8 cellular contexts compared by ENCODE assay signal in genomic region chr12:121799842-121800693, GRCh38. TPM values are rescaled to one million over a fixed set of nuclear protein-coding genes. Genes with fewer than 3 reads are reported as not detected.
DNase-seq lines count a peak whose midpoint lies in the region; ATAC-seq and TF ChIP-seq lines count a peak whose summit lies in the region.

No MANE protein-coding gene starts in this region.

- peaks cover 46% of the 10 kb centered on the region for H3K36me3 Mint-ChIP-seq in activated CD4-positive, alpha-beta memory T cell treated with anti-CD3 and anti-CD28 coated beads, Interleukin-2, amount 10 ng/mL, durations not matched to agents 7 days and 5 days (ENCODE audit: low read depth)

- no peaks in the 10 kb centered on the region for H3K9me3 ChIP-seq in lower lobe of right lung

- H3K36me3 ChIP-seq in lower lobe of right lung: peaks cover 31% of the 10 kb centered on the region

- H3K9me3 Mint-ChIP-seq in activated CD4-positive, alpha-beta memory T cell treated with anti-CD3 and anti-CD28 coated beads, Interleukin-2, amount 10 ng/mL, durations not matched to agents 7 days and 5 days: no peaks in the 10 kb centered on the region

- peak overlapping the region; percentile 84 for H3K4me3 Mint-ChIP-seq in activated CD4-positive, alpha-beta memory T cell treated with anti-CD3 and anti-CD28 coated beads, Interleukin-2, amount 10 ng/mL, durations not matched to agents 7 days and 5 days

- peak overlapping the region; percentile 92 for H3K27ac Mint-ChIP-seq in activated CD4-positive, alpha-beta memory T cell treated with anti-CD3 and anti-CD28 coated beads, Interleukin-2, amount 10 ng/mL, durations not matched to agents 7 days and 5 days

- H3K4me1 Mint-ChIP-seq in activated CD4-positive, alpha-beta memory T cell treated with anti-CD3 and anti-CD28 coated beads, Interleukin-2, amount 10 ng/mL, durations not matched to agents 7 days and 5 days: peaks cover 32% of the 10 kb centered on the region

- intact Hi-C loops in lower lobe of right lung (cut with DNase I): no loop called here

- POLR2A ChIA-PET in HEK293T (lab: Yijun Ruan, JAX): interaction anchor here (0.6 to 7.9 kb wide), 4 partner anchors 8 to 113 kb away, joined by 3 to 125 read pairs (median 4); partner anchors contain the start of gene PSMD9
- POLR2A ChIA-PET in activated CD4-positive, alpha-beta memory T cell treated with anti-CD3 and anti-CD28 coated beads, Interleukin-2, amount 10 ng/mL, durations not matched to agents 7 days and 5 days (lab: Charles Lee): interaction anchor here (0.9 to 32.8 kb wide), 8 partner anchors 1 to 701 kb away, joined by 3 to 1170 read pairs (median 12); partner anchors contain the start of genes ORAI1, PSMD9, RHOF and SETD1B

- no peaks in the 10 kb centered on the region for H3K27me3 ChIP-seq in lower lobe of right lung (ENCODE audit: low read depth)

- TF ChIP-seq CTCF in lower lobe of right lung (IDR thresholded peaks at IDR 0.05): no peak

- DNase-seq in DMS153 treated with DMSO at 0.1 percent for 48 hours (lab: John Stamatoyannopoulos, UW; ENCODE audit: unreplicated experiment): peak; percentile 38
- peak; percentile 51 for DNase-seq in HEK293T (ENCODE audit: extremely low spot score)
- peak; percentile 85 for DNase-seq in NCI-H510A treated with DMSO at 0.1 percent for 48 hours (lab: John Stamatoyannopoulos, UW)
- DNase-seq in activated CD4-positive, alpha-beta memory T cell treated with anti-CD3 and anti-CD28 coated beads, Interleukin-2, amount 10 ng/mL, durations not matched to agents 7 days and 5 days: peak; percentile 87
- DNase-seq in effector CD8-positive, alpha-beta T cell (lab: John Stamatoyannopoulos, UW): peak; percentile 48
- peak; percentile 94 for DNase-seq in lower lobe of right lung
- DNase-seq in stimulated activated CD4-positive, alpha-beta T cell treated with anti-CD3 and anti-CD28 coated beads, TNF-alpha, amount 100 ng/mL, for 24 hours (ENCODE audit: low read depth in 3 of 3): peak in 2 of 3 experiments; percentile 72 to 85
- DNase-seq in OCI-M2 (lab: John Stamatoyannopoulos, UW; ENCODE audit: unreplicated experiment): no peak

- no peaks in the 10 kb centered on the region for H3K27me3 Mint-ChIP-seq in activated CD4-positive, alpha-beta memory T cell treated with anti-CD3 and anti-CD28 coated beads, Interleukin-2, amount 10 ng/mL, durations not matched to agents 7 days and 5 days

- H3K27ac ChIP-seq in lower lobe of right lung: peak overlapping the region; percentile 100

- peaks cover 46% of the 10 kb centered on the region for H3K4me1 ChIP-seq in lower lobe of right lung

- CTCF ChIA-PET in HEK293T (lab: Yijun Ruan, JAX): interaction anchor here (0.8 to 9.3 kb wide), 2 partner anchors 12 to 88 kb away, joined by 3 to 125 read pairs; partner anchors contain the start of gene PSMD9
- CTCF ChIA-PET in activated CD4-positive, alpha-beta memory T cell treated with anti-CD3 and anti-CD28 coated beads, Interleukin-2, amount 10 ng/mL, durations not matched to agents 7 days and 5 days (lab: Charles Lee): interaction anchor here (1.1 to 19.6 kb wide), 5 partner anchors 7 to 92 kb away, joined by 3 to 683 read pairs (median 4); partner anchors contain the start of genes PSMD9, RHOF and SETD1B

- peak; percentile 72 to 80 for ATAC-seq in lower lobe of right lung

- peak overlapping the region; percentile 85 for H3K4me3 ChIP-seq in lower lobe of right lung

TF ChIP-seq in HEK293T, 16 proteins besides CTCF, POLR2A, EP300 and RAD21:
- TF ChIP-seq FOXA1 (IDR thresholded peaks at IDR 0.05): no peak
- no peak for TF ChIP-seq ZNF384 (IDR thresholded peaks at IDR 0.05)
- no peak for TF ChIP-seq ELF4 (IDR thresholded peaks at IDR 0.05)
- TF ChIP-seq SUZ12 (IDR thresholded peaks at IDR 0.05): no peak
- no peak for TF ChIP-seq TARDBP (IDR thresholded peaks at IDR 0.05)
- peak; percentile 68; the same call in 1 of the 2 replicates for TF ChIP-seq LEF1 (IDR thresholded peaks at IDR 0.05; ENCODE audit: borderline replicate concordance)
- TF ChIP-seq L3MBTL2 (conservative IDR thresholded peaks at IDR 0.05): no peak
- 0 out of 2 replicates have a peak, but pooled peaks have one; percentile 22 for TF ChIP-seq CTBP1 (IDR thresholded peaks at IDR 0.05; ENCODE audit: borderline replicate concordance)

RNA-seq across cellular contexts. Expression of gene SETD1B, which starts 3.7 kb away (rescaled TPM):
- 10 to 100 TPM; 26.5 to 26.9 TPM for total RNA-seq in activated CD4-positive, alpha-beta memory T cell treated with anti-CD3 and anti-CD28 coated beads, Interleukin-2, amount 10 ng/mL, durations not matched to agents 7 days and 5 days
- 19.7 TPM for total RNA-seq in lower lobe of right lung

RNA-seq across cellular contexts. Expression of gene RHOF, which starts 6.6 kb away (rescaled TPM):
- total RNA-seq in activated CD4-positive, alpha-beta memory T cell treated with anti-CD3 and anti-CD28 coated beads, Interleukin-2, amount 10 ng/mL, durations not matched to agents 7 days and 5 days: 100 to 1,000 TPM; 157 to 163 TPM
- 28.7 TPM for total RNA-seq in lower lobe of right lung

RNA-seq across cellular contexts. Expression of gene HPD, which starts 58.6 kb away (rescaled TPM):
- total RNA-seq in activated CD4-positive, alpha-beta memory T cell treated with anti-CD3 and anti-CD28 coated beads, Interleukin-2, amount 10 ng/mL, durations not matched to agents 7 days and 5 days: not detected
- 2.5 TPM for total RNA-seq in lower lobe of right lung
